Comparison of ENCODE assay signal across 25 cellular contexts in genomic region chr4:113644398-113644797, GRCh38.
DNase-seq lines count a peak whose midpoint lies in the region; ATAC-seq, FAIRE-seq and TF ChIP-seq lines count a peak whose summit lies in the region.
"Had no signal": no experiment of that assay in that cellular context is flagged by ENCODE, and none has a peak within 500 bp of the region (broad histone marks: within the 10 kb centered on the region; RNA-seq: fewer than 3 reads in every experiment).

No MANE protein-coding gene starts in this region.

- H3K56ac ChIP-seq in mesendoderm (ENCODE audit: low read length): no peak overlapping the region

- no peak overlapping the region for H3K23ac ChIP-seq in mesendoderm (ENCODE audit: low read length)

- ATAC-seq in A549 (no peak), GM18498 (IDR thresholded peaks at IDR 0.05; ENCODE audit: unreplicated experiment) (peak; percentile 37)
- ATAC-seq in activated T-helper 17 cell treated with anti-CD3 and anti-CD28 coated beads, Interleukin-2, amount 50 U/mL, for 72 hours (replicated peaks): peak; percentile 12
- ATAC-seq: esophagus mucosa, gastrocnemius medialis had no signal

- no peak overlapping the region for H3K27ac Mint-ChIP-seq in activated T-helper 17 cell treated with anti-CD3 and anti-CD28 coated beads, Interleukin-2, amount 50 U/mL, for 72 hours
- H3K27ac Mint-ChIP-seq: CD14-positive monocyte, HFFc6 had no signal

- no peak overlapping the region for H2BK120ac ChIP-seq in mesendoderm (ENCODE audit: low read depth, low read length)

- no peak for TF ChIP-seq POLR2A in A549 (IDR thresholded peaks at IDR 0.05; ENCODE audit: low read length)

- H3K4me3 Mint-ChIP-seq in activated T-helper 17 cell treated with anti-CD3 and anti-CD28 coated beads, Interleukin-2, amount 50 U/mL, for 72 hours: no peak overlapping the region
- H3K4me3 Mint-ChIP-seq: activated T-cell treated with anti-CD3 and anti-CD28 coated beads, Interleukin-2, amount 50 U/mL, for 72 hours; CD14-positive monocyte; HFFc6 had no signal

- H3K36me3 Mint-ChIP-seq in activated T-helper 17 cell treated with anti-CD3 and anti-CD28 coated beads, Interleukin-2, amount 50 U/mL, for 72 hours (ENCODE audit: low read depth): peaks cover 38% of the 10 kb centered on the region

- H3K79me1 ChIP-seq in mesendoderm (ENCODE audit: low read length): no peaks in the 10 kb centered on the region

- H3K4me1 ChIP-seq in A549: peaks cover 84% of the 10 kb centered on the region
- peaks cover 2% of the 10 kb centered on the region for H3K4me1 ChIP-seq in mesendoderm (ENCODE audit: control insufficient read depth, low read depth, low read length)

- no peak overlapping the region for H3K4ac ChIP-seq in mesendoderm (ENCODE audit: low read depth, low read length)

- no peaks in the 10 kb centered on the region for H3K27me3 Mint-ChIP-seq in activated T-helper 17 cell treated with anti-CD3 and anti-CD28 coated beads, Interleukin-2, amount 50 U/mL, for 72 hours

- H3K9ac ChIP-seq in mesendoderm (ENCODE audit: low read length): no peak overlapping the region

- no peaks in the 10 kb centered on the region for H3K36me3 ChIP-seq in mesendoderm (ENCODE audit: control insufficient read depth, insufficient read depth, low read length)
- H3K36me3 ChIP-seq: gastrocnemius medialis had no signal

- H2AK5ac ChIP-seq in mesendoderm (ENCODE audit: low read length): no peak overlapping the region

- H4K8ac ChIP-seq in mesendoderm (ENCODE audit: low read depth, low read length): no peak overlapping the region

- H3K4me3 ChIP-seq in A549 (no peak overlapping the region), mesendoderm (ENCODE audit: low read length) (no peak overlapping the region)
- H3K4me3 ChIP-seq: gastrocnemius medialis had no signal

- H3K27ac ChIP-seq in A549 (peak overlapping the region; percentile 90 to 92), mesendoderm (ENCODE audit: low read depth, low read length) (no peak overlapping the region)

- no peak for TF ChIP-seq RAD21 in A549 (conservative IDR thresholded peaks at IDR 0.05 in 1 of 2, IDR thresholded peaks at IDR 0.05 in 1 of 2)

- no peak for FAIRE-seq in A549 (lab: Jason Lieb, UNC)
- no peak for FAIRE-seq in D721Med (lab: Jason Lieb, UNC)

- H3K4me2 ChIP-seq in A549 (peak overlapping the region; percentile 72), mesendoderm (ENCODE audit: low read length) (no peak overlapping the region)

- POLR2A ChIA-PET in A549 (lab: Yijun Ruan, JAX): no interaction called here

- H2BK15ac ChIP-seq in mesendoderm (replicated peaks; ENCODE audit: low read depth): peak overlapping the region; percentile 74

- H3K27me3 ChIP-seq in mesendoderm (ENCODE audit: insufficient read depth, low read length, poor library complexity): no peaks in the 10 kb centered on the region
- H3K27me3 ChIP-seq: gastrocnemius medialis had no signal

- WGBS in A549 (ENCODE audit: missing lambda C conversion rate): 93% methylated on average over 1 of the region's 1 CpG
- WGBS in mesendoderm (ENCODE audit: extremely low coverage, insufficient coverage, low lambda C conversion rate): no CpG with 5 or more reads among the region's 1 CpG

- peak overlapping the region; percentile 87 for H3K18ac ChIP-seq in mesendoderm (ENCODE audit: low read length)

- peaks cover 33% of the 10 kb centered on the region for H3K4me1 Mint-ChIP-seq in activated T-helper 17 cell treated with anti-CD3 and anti-CD28 coated beads, Interleukin-2, amount 50 U/mL, for 72 hours

- no peak for TF ChIP-seq CTCF in A549 (IDR thresholded peaks at IDR 0.05)
- no peak for TF ChIP-seq CTCF in D721Med (IDR thresholded peaks at IDR 0.05; ENCODE audit: insufficient read depth, missing control alignments)

- no peak overlapping the region for H4K5ac ChIP-seq in mesendoderm (ENCODE audit: low read length)

- no peaks in the 10 kb centered on the region for H3K9me3 ChIP-seq in A549
- H3K9me3 ChIP-seq: gastrocnemius medialis had no signal

- no peaks in the 10 kb centered on the region for H3K79me2 ChIP-seq in mesendoderm (ENCODE audit: control insufficient read depth, insufficient read depth, low read length)

- H3K9me3 Mint-ChIP-seq in activated T-helper 17 cell treated with anti-CD3 and anti-CD28 coated beads, Interleukin-2, amount 50 U/mL, for 72 hours: no peaks in the 10 kb centered on the region
- H3K9me3 Mint-ChIP-seq: activated naive CD4-positive, alpha-beta T cell treated with anti-CD3 and anti-CD28 coated beads, Interleukin-2, amount 50 U/mL, for 72 hours; activated T-cell treated with anti-CD3 and anti-CD28 coated beads, Interleukin-2, amount 50 U/mL, for 72 hours; CD14-positive monocyte; HFFc6 had no signal

- H2BK5ac ChIP-seq in mesendoderm (ENCODE audit: low read length): no peak overlapping the region

- no peak for TF ChIP-seq EP300 in A549 (IDR thresholded peaks at IDR 0.05)

- DNase-seq in A549 (ENCODE audit: low read depth in 1 of 2, low spot score in 1 of 2): no peak
- no peak for DNase-seq in mesendoderm
- no peak for DNase-seq in NCI-H748 (lab: John Stamatoyannopoulos, UW; ENCODE audit: unreplicated experiment)
- DNase-seq in NCI-H510A treated with DMSO at 0.1 percent for 48 hours (lab: John Stamatoyannopoulos, UW): no peak
- DNase-seq in activated T-cell treated with anti-CD3 and anti-CD28 coated beads for 4 hours: no peak
- DNase-seq in D721Med (ENCODE audit: insufficient read length, low spot score): no peak
- DNase-seq: activated CD4-positive, CD25-positive, alpha-beta regulatory T cell treated with anti-CD3 and anti-CD28 coated beads, Interleukin-2, amount 50 U/mL, for 72 hours; activated CD8-positive, alpha-beta memory T cell treated with anti-CD3 and anti-CD28 coated beads for 24 hours; activated T-cell treated with anti-CD3 and anti-CD28 coated beads, Interleukin-2, amount 50 U/mL, for 72 hours; cerebellar nuclear complex; DMS 273 treated with DMSO at 0.1 percent for 48 hours; effector CD4-positive, alpha-beta T cell; gastrocnemius medialis; HFFc6; NCI-H1694 treated with DMSO at 0.1 percent for 48 hours; NCI-H82; retina; Right ventricle myocardium superior; stimulated activated CD4-positive, alpha-beta T cell treated with anti-CD3 and anti-CD28 coated beads, Interleukin-12 subunit alpha, Interleukin-12 subunit beta, amount 100 ng/mL, for 4 hours; stimulated activated CD4-positive, alpha-beta T cell treated with anti-CD3 and anti-CD28 coated beads, Interleukin-4, amount 100 ng/mL, for 4 hours had no signal

- CTCF ChIA-PET in A549 (lab: Yijun Ruan, JAX): interaction anchor here (1.2 to 1.6 kb wide), 2 partner anchors 9 to 250 kb away, joined by 3 to 4 read pairs; no protein-coding TSS in a partner anchor

TF ChIP-seq in A549, 52 proteins besides CTCF, POLR2A, EP300 and RAD21 (continues in another document):
- TF ChIP-seq ZNF302 (CRISPR knock-in tag; IDR thresholded peaks at IDR 0.05): no peak
- no peak for TF ChIP-seq CBX2 (IDR thresholded peaks at IDR 0.05; ENCODE audit: borderline replicate concordance, low read depth)
- no peak for TF ChIP-seq RFX5 (IDR thresholded peaks at IDR 0.05)
- TF ChIP-seq FOSB (CRISPR knock-in tag; IDR thresholded peaks at IDR 0.05): no peak
- no peak for TF ChIP-seq USF2 (IDR thresholded peaks at IDR 0.05)
- TF ChIP-seq POLR2AphosphoS2 (conservative IDR thresholded peaks at IDR 0.05; ENCODE audit: low read length): no peak
- TF ChIP-seq NFE2L2 (conservative IDR thresholded peaks at IDR 0.05; ENCODE audit: low read length): no peak
- no peak for TF ChIP-seq SMC3 (IDR thresholded peaks at IDR 0.05)
- no peak for TF ChIP-seq RARB (CRISPR knock-in tag; IDR thresholded peaks at IDR 0.05)
- no peak for TF ChIP-seq MAFK (IDR thresholded peaks at IDR 0.05; ENCODE audit: partially characterized antibody)
- no peak for TF ChIP-seq JUNB (IDR thresholded peaks at IDR 0.05)
- no peak for TF ChIP-seq MYC (IDR thresholded peaks at IDR 0.05; ENCODE audit: borderline replicate concordance, low read length)
- no peak for TF ChIP-seq HEYL (CRISPR knock-in tag; IDR thresholded peaks at IDR 0.05)
- TF ChIP-seq ESRRA (IDR thresholded peaks at IDR 0.05; ENCODE audit: borderline replicate concordance, low read length): no peak
- TF ChIP-seq, protein P1, sequence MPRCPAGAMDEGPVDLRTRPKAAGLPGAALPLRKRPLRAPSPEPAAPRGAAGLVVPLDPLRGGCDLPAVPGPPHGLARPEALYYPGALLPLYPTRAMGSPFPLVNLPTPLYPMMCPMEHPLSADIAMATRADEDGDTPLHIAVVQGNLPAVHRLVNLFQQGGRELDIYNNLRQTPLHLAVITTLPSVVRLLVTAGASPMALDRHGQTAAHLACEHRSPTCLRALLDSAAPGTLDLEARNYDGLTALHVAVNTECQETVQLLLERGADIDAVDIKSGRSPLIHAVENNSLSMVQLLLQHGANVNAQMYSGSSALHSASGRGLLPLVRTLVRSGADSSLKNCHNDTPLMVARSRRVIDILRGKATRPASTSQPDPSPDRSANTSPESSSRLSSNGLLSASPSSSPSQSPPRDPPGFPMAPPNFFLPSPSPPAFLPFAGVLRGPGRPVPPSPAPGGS (IDR thresholded peaks at IDR 0.05): no peak

Comparison
In these comparisons a context has a peak if more than half of its experiments do, and no peak if none do; other contexts are left out.
1. ATAC-seq: peak in GM18498 (single experiment) and activated T-helper 17 cell treated with anti-CD3 and anti-CD28 coated beads, Interleukin-2, amount 50 U/mL, for 72 hours (single experiment); none in A549 (0 of 2).